In the genomic region with DNA sequence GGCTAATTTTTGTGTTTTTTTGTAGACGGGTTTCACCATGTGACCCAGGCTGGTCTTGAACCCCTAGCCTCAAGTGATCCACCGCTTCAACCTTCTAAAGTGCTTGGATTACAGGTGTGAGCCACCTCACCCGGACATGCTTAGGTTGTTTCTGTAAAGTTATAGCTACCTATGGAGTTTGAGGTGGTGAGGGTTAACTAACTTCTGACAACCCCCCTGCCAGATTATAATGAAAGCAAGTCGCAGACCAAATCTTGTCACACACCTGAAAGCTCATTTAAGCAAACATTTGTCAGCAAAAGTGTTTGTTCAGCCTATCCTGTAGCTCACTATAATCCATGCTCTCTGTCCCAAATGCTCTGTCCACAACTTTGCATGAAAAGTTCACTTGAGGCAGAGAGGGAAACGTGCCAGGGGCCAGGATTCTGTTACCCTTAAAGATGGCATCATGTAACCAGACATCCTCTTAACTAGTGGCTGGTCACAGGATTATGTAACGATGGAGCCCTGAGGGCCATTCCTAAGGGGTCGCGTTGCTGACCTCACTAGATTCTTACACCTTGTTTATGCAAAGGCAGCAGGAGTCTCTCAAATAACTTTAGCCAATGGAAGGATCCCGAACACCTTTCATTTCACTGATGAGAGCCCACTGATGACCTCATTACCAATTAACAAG, we compare ENCODE assay signal across 19 cellular contexts. TPM values are rescaled to one million over a fixed set of nuclear protein-coding genes. Genes with fewer than 3 reads are reported as not detected.
DNase-seq lines count a peak whose midpoint lies in the region; ATAC-seq and TF ChIP-seq lines count a peak whose summit lies in the region.
"Had no signal": no experiment of that assay in that cellular context is flagged by ENCODE, and none has a peak within 500 bp of the region (broad histone marks: within the 10 kb centered on the region; RNA-seq: fewer than 3 reads in every experiment).

No MANE protein-coding gene starts in this region.

- WGBS in mesendoderm (ENCODE audit: extremely low coverage, insufficient coverage, low lambda C conversion rate) = no CpG with 5 or more reads among the region's 9 CpGs

- no peak overlapping the region for H2BK5ac ChIP-seq in mesendoderm (ENCODE audit: low read length)

- no peak overlapping the region for H3K27ac Mint-ChIP-seq in CD8-positive, alpha-beta memory T cell
- no peak overlapping the region for H3K27ac Mint-ChIP-seq in GM23338
- H3K27ac Mint-ChIP-seq: CD4-positive, alpha-beta T cell had no signal

- no peak overlapping the region for H3K4ac ChIP-seq in mesendoderm (ENCODE audit: low read depth, low read length)

- peaks cover 3 to 4% of the 10 kb centered on the region in 2 donors for H3K27me3 Mint-ChIP-seq in CD8-positive, alpha-beta memory T cell
- peaks cover 3% of the 10 kb centered on the region for H3K27me3 Mint-ChIP-seq in GM23338 (ENCODE audit: insufficient read depth, low read depth, poor library complexity)
- H3K27me3 Mint-ChIP-seq: CD4-positive, alpha-beta T cell had no signal

- H3K9me3 ChIP-seq in CD8-positive, alpha-beta memory T cell (ENCODE audit: low read length) = no peaks in the 10 kb centered on the region
- H3K9me3 ChIP-seq: SJCRH30 had no signal

- CTCF ChIA-PET in CD8-positive, alpha-beta memory T cell (lab: Charles Lee) = interaction anchor here (0.8 kb wide), 1 partner anchor 126 kb away, joined by 3 read pairs; no protein-coding TSS in a partner anchor

- no peaks in the 10 kb centered on the region for H3K79me1 ChIP-seq in mesendoderm (ENCODE audit: low read length)

- TF ChIP-seq CTCF in GM23338 (conservative IDR thresholded peaks at IDR 0.05; ENCODE audit: low read depth in 2 of 2) (no peak), GM13976 (IDR thresholded peaks at IDR 0.05; ENCODE audit: borderline replicate concordance, control extremely low read depth, extremely low read depth, insufficient read depth, missing control alignments) (no peak)

- no peak overlapping the region for H3K23ac ChIP-seq in mesendoderm (ENCODE audit: low read length)

- POLR2A ChIA-PET in CD8-positive, alpha-beta memory T cell (lab: Charles Lee) = no interaction called here

- H3K4me2 ChIP-seq in GM23338 = no peak overlapping the region
- H3K4me2 ChIP-seq in mesendoderm (ENCODE audit: low read length) = no peak overlapping the region
- H3K4me2 ChIP-seq: A549, KMS-11 had no signal

- H4K5ac ChIP-seq in mesendoderm (ENCODE audit: low read length) = no peak overlapping the region

- H3K9me2 ChIP-seq in GM23338 (ENCODE audit: insufficient read depth) = no peaks in the 10 kb centered on the region

- no peaks in the 10 kb centered on the region for H3K79me2 ChIP-seq in GM23338 (replicated peaks; ENCODE audit: insufficient read depth)
- H3K79me2 ChIP-seq in mesendoderm (ENCODE audit: control insufficient read depth, insufficient read depth, low read length) = no peaks in the 10 kb centered on the region

- no peaks in the 10 kb centered on the region for H3K4me1 Mint-ChIP-seq in CD8-positive, alpha-beta memory T cell
- H3K4me1 Mint-ChIP-seq in GM23338 = no peaks in the 10 kb centered on the region

- no peaks in the 10 kb centered on the region for H3F3A ChIP-seq in GM23338 (replicated peaks; ENCODE audit: low read depth)

- H3K56ac ChIP-seq in mesendoderm (ENCODE audit: low read length) = no peak overlapping the region

- no peaks in the 10 kb centered on the region for H3K27me3 ChIP-seq in CD8-positive, alpha-beta memory T cell (ENCODE audit: insufficient read depth, low read length, poor library complexity, severe bottlenecking)
- no peaks in the 10 kb centered on the region for H3K27me3 ChIP-seq in GM23338 (ENCODE audit: insufficient read depth)
- H3K27me3 ChIP-seq in mesendoderm (ENCODE audit: insufficient read depth, low read length, poor library complexity) = no peaks in the 10 kb centered on the region
- H3K27me3 ChIP-seq: SJCRH30 had no signal

- H3K27ac ChIP-seq in CD8-positive, alpha-beta memory T cell (ENCODE audit: low read depth, low read length) = peak overlapping the region; percentile 61
- no peak overlapping the region for H3K27ac ChIP-seq in GM23338 (ENCODE audit: low read depth)
- no peak overlapping the region for H3K27ac ChIP-seq in mesendoderm (ENCODE audit: low read depth, low read length)
- H3K27ac ChIP-seq: A549, KMS-11, RWPE1, SJCRH30 had no signal

- H3K36me3 ChIP-seq in CD8-positive, alpha-beta memory T cell (ENCODE audit: insufficient read depth, low read length) = no peaks in the 10 kb centered on the region
- H3K36me3 ChIP-seq in GM23338 (ENCODE audit: insufficient read depth) = no peaks in the 10 kb centered on the region
- H3K36me3 ChIP-seq in mesendoderm (ENCODE audit: control insufficient read depth, insufficient read depth, low read length) = no peaks in the 10 kb centered on the region
- H3K36me3 ChIP-seq: SJCRH30 had no signal

- H3K18ac ChIP-seq in mesendoderm (ENCODE audit: low read length) = no peak overlapping the region

- no peaks in the 10 kb centered on the region for H3K9me3 Mint-ChIP-seq in CD8-positive, alpha-beta memory T cell
- peaks cover 31% of the 10 kb centered on the region for H3K9me3 Mint-ChIP-seq in GM23338
- H3K9me3 Mint-ChIP-seq: CD4-positive, alpha-beta T cell had no signal

- H4K20me1 ChIP-seq in GM23338 (replicated peaks; ENCODE audit: insufficient read depth) = no peaks in the 10 kb centered on the region

- no peak for ATAC-seq in GM23338
- no peak for ATAC-seq in HG03095 (IDR thresholded peaks at IDR 0.05; ENCODE audit: unreplicated experiment)
- no peak for ATAC-seq in GM21529 (IDR thresholded peaks at IDR 0.05; ENCODE audit: unreplicated experiment)
- no peak for ATAC-seq in GM18519 (IDR thresholded peaks at IDR 0.05; ENCODE audit: low FRiP score, unreplicated experiment)
- ATAC-seq: A549 had no signal

- H2BK120ac ChIP-seq in mesendoderm (ENCODE audit: low read depth, low read length) = no peak overlapping the region

- no peak overlapping the region for H2BK15ac ChIP-seq in mesendoderm (replicated peaks; ENCODE audit: low read depth)

- no peaks in the 10 kb centered on the region for H3K36me3 Mint-ChIP-seq in CD8-positive, alpha-beta memory T cell
- peaks cover 3% of the 10 kb centered on the region; the same call in 2 of the 3 replicates for H3K36me3 Mint-ChIP-seq in GM23338 (ENCODE audit: low read depth)

- in situ Hi-C loops in GM13976 (cut with MboI; ENCODE audit: low sequenced_read_pairs, unreplicated experiment) = loop anchor here (10.0 to 25.0 kb wide), 2 partner anchors 131 to 344 kb away; no protein-coding TSS in a partner anchor

- H3K4me1 ChIP-seq in CD8-positive, alpha-beta memory T cell (ENCODE audit: insufficient read depth, low read length) = no peaks in the 10 kb centered on the region
- H3K4me1 ChIP-seq in GM23338 (ENCODE audit: insufficient read depth) = no peaks in the 10 kb centered on the region
- H3K4me1 ChIP-seq in mesendoderm (ENCODE audit: control insufficient read depth, low read depth, low read length) = no peaks in the 10 kb centered on the region
- H3K4me1 ChIP-seq: A549, SJCRH30 had no signal

- no peak overlapping the region for H2AK5ac ChIP-seq in mesendoderm (ENCODE audit: low read length)

- H3K4me3 Mint-ChIP-seq in CD8-positive, alpha-beta memory T cell = no peak overlapping the region
- no peak overlapping the region for H3K4me3 Mint-ChIP-seq in GM23338
- H3K4me3 Mint-ChIP-seq: CD4-positive, alpha-beta T cell had no signal

- H3K4me3 ChIP-seq in CD8-positive, alpha-beta memory T cell (ENCODE audit: low read length) = no peak overlapping the region
- H3K4me3 ChIP-seq in GM23338 = no peak overlapping the region
- H3K4me3 ChIP-seq in mesendoderm (ENCODE audit: low read length) = no peak overlapping the region
- H3K4me3 ChIP-seq: A549, SJCRH30 had no signal

- H2AFZ ChIP-seq in GM23338 = peak overlapping the region; percentile 23; the same call in 1 of the 2 replicates

- no peak overlapping the region for H4K8ac ChIP-seq in mesendoderm (ENCODE audit: low read depth, low read length)

- DNase-seq in CD8-positive, alpha-beta memory T cell = no peak
- DNase-seq in GM23338 (ENCODE audit: low spot score) (no peak), cerebellar cortex (ENCODE audit: low spot score) (peak; percentile 5), mesendoderm (peak; percentile 44), GM13976 (ENCODE audit: low spot score) (no peak)
- DNase-seq: Calu3; CD4-positive, alpha-beta T cell; HCEC 1CT; NCI-H1417 treated with DMSO at 0.1 percent for 48 hours; NCI-H1930; NCI-H510A treated with DMSO at 0.1 percent for 48 hours; NCI-H774 had no signal

- H3K9ac ChIP-seq in mesendoderm (ENCODE audit: low read length) = no peak overlapping the region
- H3K9ac ChIP-seq: KMS-11 had no signal

TF ChIP-seq in GM23338, 12 proteins besides CTCF, POLR2A, EP300 and RAD21 (continues in another document):
- TF ChIP-seq, protein P1, sequence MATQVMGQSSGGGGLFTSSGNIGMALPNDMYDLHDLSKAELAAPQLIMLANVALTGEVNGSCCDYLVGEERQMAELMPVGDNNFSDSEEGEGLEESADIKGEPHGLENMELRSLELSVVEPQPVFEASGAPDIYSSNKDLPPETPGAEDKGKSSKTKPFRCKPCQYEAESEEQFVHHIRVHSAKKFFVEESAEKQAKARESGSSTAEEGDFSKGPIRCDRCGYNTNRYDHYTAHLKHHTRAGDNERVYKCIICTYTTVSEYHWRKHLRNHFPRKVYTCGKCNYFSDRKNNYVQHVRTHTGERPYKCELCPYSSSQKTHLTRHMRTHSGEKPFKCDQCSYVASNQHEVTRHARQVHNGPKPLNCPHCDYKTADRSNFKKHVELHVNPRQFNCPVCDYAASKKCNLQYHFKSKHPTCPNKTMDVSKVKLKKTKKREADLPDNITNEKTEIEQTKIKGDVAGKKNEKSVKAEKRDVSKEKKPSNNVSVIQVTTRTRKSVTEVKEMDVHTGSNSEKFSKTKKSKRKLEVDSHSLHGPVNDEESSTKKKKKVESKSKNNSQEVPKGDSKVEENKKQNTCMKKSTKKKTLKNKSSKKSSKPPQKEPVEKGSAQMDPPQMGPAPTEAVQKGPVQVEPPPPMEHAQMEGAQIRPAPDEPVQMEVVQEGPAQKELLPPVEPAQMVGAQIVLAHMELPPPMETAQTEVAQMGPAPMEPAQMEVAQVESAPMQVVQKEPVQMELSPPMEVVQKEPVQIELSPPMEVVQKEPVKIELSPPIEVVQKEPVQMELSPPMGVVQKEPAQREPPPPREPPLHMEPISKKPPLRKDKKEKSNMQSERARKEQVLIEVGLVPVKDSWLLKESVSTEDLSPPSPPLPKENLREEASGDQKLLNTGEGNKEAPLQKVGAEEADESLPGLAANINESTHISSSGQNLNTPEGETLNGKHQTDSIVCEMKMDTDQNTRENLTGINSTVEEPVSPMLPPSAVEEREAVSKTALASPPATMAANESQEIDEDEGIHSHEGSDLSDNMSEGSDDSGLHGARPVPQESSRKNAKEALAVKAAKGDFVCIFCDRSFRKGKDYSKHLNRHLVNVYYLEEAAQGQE (IDR thresholded peaks at IDR 0.05; ENCODE audit: unreplicated experiment) = no peak

RNA-seq across cellular contexts. Expression of a gene that starts 24.1 kb away (rescaled TPM):
- total RNA-seq in CD8-positive, alpha-beta memory T cell = 10 to 100 TPM; 39.6 to 40.9 TPM
- polyA plus RNA-seq in CD8-positive, alpha-beta memory T cell = 9.6 TPM
- total RNA-seq in GM23338 (2014; rRNA removed; shearing (Covaris generic)) = 34.3 and 44.0 TPM in 2 replicates
- 8.3 and 12.2 TPM in 2 replicates for polyA plus RNA-seq in GM23338 (2016; fragmentation: Nextera tagmentation; extraction: Ambion mirVana)
- polyA plus RNA-seq in mesendoderm (2013, experiment 1 of 2) = 13.6 TPM
- 14.3 TPM for polyA plus RNA-seq in mesendoderm (2013, experiment 2 of 2)

Comparison
In these comparisons a context has a peak if more than half of its experiments do, and no peak if none do; other contexts are left out.
1. DNase-seq: peak in cerebellar cortex (single experiment) and mesendoderm (single experiment); none in CD8-positive, alpha-beta memory T cell (0 of 5), GM23338 (single experiment) and GM13976 (single experiment).